ENCODE assay signal across 13 cellular contexts in the genomic region with DNA sequence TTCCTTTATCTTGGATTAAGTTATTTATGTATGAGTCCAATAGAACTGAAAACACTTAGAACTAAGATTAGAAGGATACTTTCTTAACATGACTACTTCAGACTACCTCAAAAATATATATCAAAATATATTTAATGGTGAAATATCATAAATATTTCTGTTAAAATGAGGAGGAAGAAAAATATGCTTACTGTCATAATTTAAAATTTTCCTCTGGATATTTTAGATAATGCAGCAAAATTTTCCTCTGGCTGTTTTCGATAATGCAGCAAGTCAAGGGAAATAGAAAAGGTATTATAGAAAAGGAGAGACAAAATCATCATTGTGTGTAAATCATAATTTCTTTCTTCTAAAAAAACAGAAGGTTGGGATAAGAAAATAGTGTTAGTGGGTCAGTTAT.
DNase-seq lines count a peak whose midpoint lies in the region; ATAC-seq, FAIRE-seq and TF ChIP-seq lines count a peak whose summit lies in the region.
"Had no signal": no experiment of that assay in that cellular context is flagged by ENCODE, and none has a peak within 500 bp of the region (broad histone marks: within the 10 kb centered on the region; RNA-seq: fewer than 3 reads in every experiment).

No MANE protein-coding gene starts in this region.

- TF ChIP-seq EP300 in A549 (IDR thresholded peaks at IDR 0.05), result no peak

- FAIRE-seq in A549 (lab: Jason Lieb, UNC), result peak; percentile 54
- FAIRE-seq: GM12878 had no signal

- CTCF ChIA-PET in A549 (lab: Yijun Ruan, JAX), result interaction anchor here (0.6 to 5.4 kb wide), 11 partner anchors 8 to 963 kb away, joined by 3 to 30 read pairs (median 4); a partner anchor contains a TSS

- H3K9me3 Mint-ChIP-seq in nephron, result no peaks in the 10 kb centered on the region
- H3K9me3 Mint-ChIP-seq: activated naive CD4-positive, alpha-beta T cell treated with anti-CD3 and anti-CD28 coated beads for 36 hours had no signal

- WGBS in A549 (ENCODE audit: missing lambda C conversion rate), result 1% methylated on average over 1 of the region's 1 CpG

- POLR2A ChIA-PET in A549 (lab: Yijun Ruan, JAX), result no interaction called here

- H3K9me3 ChIP-seq in A549 (no peaks in the 10 kb centered on the region), MM.1S (replicated peaks; ENCODE audit: insufficient read depth, low read length) (no peaks in the 10 kb centered on the region)

- H3K27ac ChIP-seq in A549, result no peak overlapping the region
- no peak overlapping the region for H3K27ac ChIP-seq in MM.1S (ENCODE audit: low read length)
- H3K27ac ChIP-seq in dorsolateral prefrontal cortex, result no peak overlapping the region

- no peak for ATAC-seq in A549
- no peak for ATAC-seq in HG03378 (IDR thresholded peaks at IDR 0.05; ENCODE audit: unreplicated experiment)
- no peak for ATAC-seq in HG03469 (IDR thresholded peaks at IDR 0.05; ENCODE audit: unreplicated experiment)
- ATAC-seq: GM12878 had no signal

- no peak overlapping the region for H3K9ac ChIP-seq in MM.1S (ENCODE audit: low read length)

- H3K27me3 ChIP-seq in MM.1S (replicated peaks; ENCODE audit: insufficient read depth, low read length), result no peaks in the 10 kb centered on the region
- H3K27me3 ChIP-seq in dorsolateral prefrontal cortex, result peaks cover 0 to 46% (median 8%) of the 10 kb centered on the region in 45 donors

- no peak for TF ChIP-seq RAD21 in A549 (conservative IDR thresholded peaks at IDR 0.05 in 1 of 2, IDR thresholded peaks at IDR 0.05 in 1 of 2)

- no peak overlapping the region for H3K4me3 ChIP-seq in A549
- H3K4me3 ChIP-seq in MM.1S (ENCODE audit: low read length), result no peak overlapping the region
- peak overlapping the region in 32 of 59 donors; percentile 1 to 63 (median 41) for H3K4me3 ChIP-seq in dorsolateral prefrontal cortex
- H3K4me3 ChIP-seq: GM12878 had no signal

- DNase-seq in A549 (ENCODE audit: low read depth in 1 of 2, low spot score in 1 of 2) (no peak), MM.1S (no peak), dorsolateral prefrontal cortex (no peak), retina (no peak), NOMO-1 treated with dmso at 0.1 percent for 144 hours (lab: John Stamatoyannopoulos, UW; ENCODE audit: unreplicated experiment) (no peak)
- DNase-seq: activated CD4-positive, alpha-beta T cell treated with anti-CD3 and anti-CD28 coated beads for 48 hours; effector CD8-positive, alpha-beta T cell; stimulated activated naive CD4-positive, alpha-beta T cell treated with Interleukin-2 at 50 U/mL for 16 hours had no signal

- H3K4me1 Mint-ChIP-seq in nephron, result no peaks in the 10 kb centered on the region

- H3K36me3 ChIP-seq in MM.1S (replicated peaks; ENCODE audit: insufficient read depth, low read length), result no peaks in the 10 kb centered on the region

- H3K27me3 Mint-ChIP-seq in nephron (ENCODE audit: low read depth), result peaks cover 43% of the 10 kb centered on the region

- H3F3A ChIP-seq in MM.1S (ENCODE audit: insufficient read depth, low read length), result no peaks in the 10 kb centered on the region

- no peak for TF ChIP-seq POLR2A in A549 (IDR thresholded peaks at IDR 0.05; ENCODE audit: low read length)

- H3K4me3 Mint-ChIP-seq in nephron, result peak overlapping the region; percentile 76 to 79 (median 78)

- H2AFZ ChIP-seq in MM.1S (ENCODE audit: low read length), result peak overlapping the region; percentile 24; the same call in 1 of the 2 replicates

- H3K27ac Mint-ChIP-seq in nephron, result no peak overlapping the region
- H3K27ac Mint-ChIP-seq: activated naive CD4-positive, alpha-beta T cell treated with anti-CD3 and anti-CD28 coated beads for 36 hours had no signal

- H3K4me2 ChIP-seq in A549 (peak overlapping the region; percentile 74), MM.1S (ENCODE audit: low read depth, low read length) (peak overlapping the region; percentile 29; the same call in 1 of the 2 replicates)

- H3K79me2 ChIP-seq in MM.1S (ENCODE audit: low read length), result no peaks in the 10 kb centered on the region

- no peaks in the 10 kb centered on the region for H3K36me3 Mint-ChIP-seq in nephron (ENCODE audit: low read depth)

- intact Hi-C loops in dorsolateral prefrontal cortex (cut with DNase I), result loop anchor here (5.0 to 10.0 kb wide), 3 partner anchors 256 to 969 kb away; a partner anchor contains a TSS

- no peaks in the 10 kb centered on the region for H3K9me2 ChIP-seq in MM.1S (replicated peaks; ENCODE audit: insufficient read depth, low read length)

- H3K4me1 ChIP-seq in A549 (no peaks in the 10 kb centered on the region), MM.1S (ENCODE audit: low read length) (no peaks in the 10 kb centered on the region)

- H4K20me1 ChIP-seq in MM.1S (ENCODE audit: insufficient read depth, low read length), result no peaks in the 10 kb centered on the region

- no peak for TF ChIP-seq CTCF in A549 (IDR thresholded peaks at IDR 0.05)
- TF ChIP-seq CTCF in MM.1S (IDR thresholded peaks at IDR 0.05; ENCODE audit: low read length), result no peak
- no peak for TF ChIP-seq CTCF in dorsolateral prefrontal cortex (IDR thresholded peaks at IDR 0.05 in 54 of 56, conservative IDR thresholded peaks at IDR 0.05 in 2 of 56; ENCODE audit: low read depth in 1 of 56, partially characterized antibody in 56 of 56)
- no peak for TF ChIP-seq CTCF in nephron (IDR thresholded peaks at IDR 0.05; ENCODE audit: unreplicated experiment in 3 of 3)

TF ChIP-seq in A549, 52 proteins besides CTCF, POLR2A, EP300 and RAD21:
- peak; percentile 9 for TF ChIP-seq MAFK (IDR thresholded peaks at IDR 0.05; ENCODE audit: partially characterized antibody)
- TF ChIP-seq, protein P1, sequence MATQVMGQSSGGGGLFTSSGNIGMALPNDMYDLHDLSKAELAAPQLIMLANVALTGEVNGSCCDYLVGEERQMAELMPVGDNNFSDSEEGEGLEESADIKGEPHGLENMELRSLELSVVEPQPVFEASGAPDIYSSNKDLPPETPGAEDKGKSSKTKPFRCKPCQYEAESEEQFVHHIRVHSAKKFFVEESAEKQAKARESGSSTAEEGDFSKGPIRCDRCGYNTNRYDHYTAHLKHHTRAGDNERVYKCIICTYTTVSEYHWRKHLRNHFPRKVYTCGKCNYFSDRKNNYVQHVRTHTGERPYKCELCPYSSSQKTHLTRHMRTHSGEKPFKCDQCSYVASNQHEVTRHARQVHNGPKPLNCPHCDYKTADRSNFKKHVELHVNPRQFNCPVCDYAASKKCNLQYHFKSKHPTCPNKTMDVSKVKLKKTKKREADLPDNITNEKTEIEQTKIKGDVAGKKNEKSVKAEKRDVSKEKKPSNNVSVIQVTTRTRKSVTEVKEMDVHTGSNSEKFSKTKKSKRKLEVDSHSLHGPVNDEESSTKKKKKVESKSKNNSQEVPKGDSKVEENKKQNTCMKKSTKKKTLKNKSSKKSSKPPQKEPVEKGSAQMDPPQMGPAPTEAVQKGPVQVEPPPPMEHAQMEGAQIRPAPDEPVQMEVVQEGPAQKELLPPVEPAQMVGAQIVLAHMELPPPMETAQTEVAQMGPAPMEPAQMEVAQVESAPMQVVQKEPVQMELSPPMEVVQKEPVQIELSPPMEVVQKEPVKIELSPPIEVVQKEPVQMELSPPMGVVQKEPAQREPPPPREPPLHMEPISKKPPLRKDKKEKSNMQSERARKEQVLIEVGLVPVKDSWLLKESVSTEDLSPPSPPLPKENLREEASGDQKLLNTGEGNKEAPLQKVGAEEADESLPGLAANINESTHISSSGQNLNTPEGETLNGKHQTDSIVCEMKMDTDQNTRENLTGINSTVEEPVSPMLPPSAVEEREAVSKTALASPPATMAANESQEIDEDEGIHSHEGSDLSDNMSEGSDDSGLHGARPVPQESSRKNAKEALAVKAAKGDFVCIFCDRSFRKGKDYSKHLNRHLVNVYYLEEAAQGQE (IDR thresholded peaks at IDR 0.05), result no peak
- TF ChIP-seq TP53 (CRISPR knock-in tag; IDR thresholded peaks at IDR 0.05), result no peak

Comparison
In these comparisons a context has a peak if more than half of its experiments do, and no peak if none do; other contexts are left out.
1. H3K4me3 ChIP-seq: peak in dorsolateral prefrontal cortex (32 of 59); none in A549 (single experiment) and MM.1S (single experiment).